In genomic region chr5:10894445-10895054, GRCh38 we compare ENCODE assay signal across 29 cellular contexts.
DNase-seq lines count a peak whose midpoint lies in the region; ATAC-seq and TF ChIP-seq lines count a peak whose summit lies in the region.
"Had no signal": no experiment of that assay in that cellular context is flagged by ENCODE, and none has a peak within 500 bp of the region (broad histone marks: within the 10 kb centered on the region; RNA-seq: fewer than 3 reads in every experiment).

No MANE protein-coding gene starts in this region.

- H3K27ac Mint-ChIP-seq in activated T-helper 17 cell treated with anti-CD3 and anti-CD28 coated beads, Interleukin-2, amount 50 U/mL, for 72 hours, result no peak overlapping the region
- H3K27ac Mint-ChIP-seq: CD8-positive, alpha-beta memory T cell had no signal

- no peak overlapping the region for H3K18ac ChIP-seq in mesenchymal stem cell (ENCODE audit: low read depth in 1 of 2, low read length in 2 of 2)

- no peak overlapping the region for H2AFZ ChIP-seq in mesenchymal stem cell (ENCODE audit: low read depth, low read length)

- H3K79me1 ChIP-seq in mesenchymal stem cell (replicated peaks; ENCODE audit: low read length, poor library complexity, severe bottlenecking), result no peaks in the 10 kb centered on the region

- no peak overlapping the region for H3K9ac ChIP-seq in mesenchymal stem cell (ENCODE audit: low read length)

- no peak overlapping the region for H3K4me3 ChIP-seq in mesenchymal stem cell (ENCODE audit: insufficient read depth in 1 of 2, low read depth in 1 of 2, low read length in 2 of 2)
- no peak overlapping the region for H3K4me3 ChIP-seq in dorsolateral prefrontal cortex
- H3K4me3 ChIP-seq: K562, SJCRH30 had no signal

- H3K9me3 ChIP-seq in mesenchymal stem cell (ENCODE audit: control insufficient read depth, low read length), result no peaks in the 10 kb centered on the region
- H3K9me3 ChIP-seq: BE2C, SJCRH30 had no signal

- TF ChIP-seq CTCF in dorsolateral prefrontal cortex (IDR thresholded peaks at IDR 0.05 in 54 of 56, conservative IDR thresholded peaks at IDR 0.05 in 2 of 56; ENCODE audit: low read depth in 1 of 56, partially characterized antibody in 56 of 56), result no peak

- peak; percentile 14 for DNase-seq in DMS53 (lab: John Stamatoyannopoulos, UW)
- no peak for DNase-seq in DMS53 treated with DMSO at 0.1 percent for 48 hours (lab: John Stamatoyannopoulos, UW; ENCODE audit: unreplicated experiment)
- DNase-seq in kidney glomerular epithelial cell (lab: John Stamatoyannopoulos, UW), result peak; percentile 2
- DNase-seq in mesenchymal stem cell, result peak; percentile 25
- DNase-seq in NCI-H1930 (lab: John Stamatoyannopoulos, UW), result no peak
- no peak for DNase-seq in dorsolateral prefrontal cortex
- DNase-seq: BE2C; CD8-positive, alpha-beta memory T cell; DMS 273 treated with DMSO at 0.1 percent for 48 hours; DND-41; HCEC 1CT; Kasumi-1; MV-4-11; NCI-H1105; NCI-H1436 treated with DMSO at 0.1 percent for 48 hours; NCI-H2029; NCI-H446; NCI-H524 treated with DMSO at 0.1 percent for 48 hours; NCI-H82; NK-92 treated with Interleukin-12 subunit alpha and Interleukin-12 subunit beta, amount 100 ng/mL, for 24 hours; PC-3; SJCRH30 had no signal

- 87% methylated on average over 8 of the region's 9 CpGs for WGBS in mesenchymal stem cell

- no peak overlapping the region for H3K14ac ChIP-seq in mesenchymal stem cell (ENCODE audit: low read length in 2 of 2)

- peaks cover 6% of the 10 kb centered on the region for H3K27me3 Mint-ChIP-seq in activated T-helper 17 cell treated with anti-CD3 and anti-CD28 coated beads, Interleukin-2, amount 50 U/mL, for 72 hours

- H3K27me3 ChIP-seq in mesenchymal stem cell (ENCODE audit: control insufficient read depth in 1 of 2, insufficient read depth in 1 of 2, low read length in 2 of 2) (no peaks in the 10 kb centered on the region), dorsolateral prefrontal cortex (no peaks in the 10 kb centered on the region)
- H3K27me3 ChIP-seq: BE2C, SJCRH30 had no signal

- ATAC-seq in activated T-helper 17 cell treated with anti-CD3 and anti-CD28 coated beads, Interleukin-2, amount 50 U/mL, for 72 hours (replicated peaks), result no peak
- ATAC-seq in HG03025 (IDR thresholded peaks at IDR 0.05; ENCODE audit: low FRiP score, unreplicated experiment), result no peak
- ATAC-seq: K562, PC-3, SK-N-SH treated with all-trans-retinoic acid at 6 μM for 48 hours had no signal

- no peak overlapping the region for H3K4ac ChIP-seq in mesenchymal stem cell (ENCODE audit: low read depth in 1 of 2, low read length in 2 of 2)

- peaks cover 6% of the 10 kb centered on the region for H3K9me3 Mint-ChIP-seq in activated T-helper 17 cell treated with anti-CD3 and anti-CD28 coated beads, Interleukin-2, amount 50 U/mL, for 72 hours

- H2BK12ac ChIP-seq in mesenchymal stem cell (ENCODE audit: low read length in 2 of 2), result no peak overlapping the region

- H2BK15ac ChIP-seq in mesenchymal stem cell (ENCODE audit: low read depth, poor library complexity, severe bottlenecking), result no peak overlapping the region

- H2BK120ac ChIP-seq in mesenchymal stem cell (ENCODE audit: low read depth, low read length), result no peak overlapping the region

- H2BK5ac ChIP-seq in mesenchymal stem cell (ENCODE audit: low read depth, low read length, poor library complexity, severe bottlenecking), result no peak overlapping the region

- H3K36me3 ChIP-seq in mesenchymal stem cell (ENCODE audit: control insufficient read depth in 1 of 2, insufficient read depth in 2 of 2, low read depth in 1 of 2, low read length in 2 of 2), result peaks cover 0 to 4% of the 10 kb centered on the region in 2 experiments
- H3K36me3 ChIP-seq: BE2C, SJCRH30 had no signal

- no peak overlapping the region for H3K23ac ChIP-seq in mesenchymal stem cell (ENCODE audit: low read length in 2 of 2)

- H3K27ac ChIP-seq in mesenchymal stem cell (ENCODE audit: low read length, poor library complexity, severe bottlenecking) (no peak overlapping the region), dorsolateral prefrontal cortex (no peak overlapping the region)
- H3K27ac ChIP-seq: 22Rv1, HL-60, SJCRH30 had no signal

- no peaks in the 10 kb centered on the region for H3K4me1 Mint-ChIP-seq in activated T-helper 17 cell treated with anti-CD3 and anti-CD28 coated beads, Interleukin-2, amount 50 U/mL, for 72 hours
- H3K4me1 Mint-ChIP-seq: CD14-positive monocyte; CD8-positive, alpha-beta memory T cell had no signal

- H4K91ac ChIP-seq in mesenchymal stem cell (ENCODE audit: low read length), result no peak overlapping the region

- H3K4me3 Mint-ChIP-seq in activated T-helper 17 cell treated with anti-CD3 and anti-CD28 coated beads, Interleukin-2, amount 50 U/mL, for 72 hours, result no peak overlapping the region
- H3K4me3 Mint-ChIP-seq: CD14-positive monocyte; CD8-positive, alpha-beta memory T cell had no signal

- H4K8ac ChIP-seq in mesenchymal stem cell (ENCODE audit: low read length), result no peak overlapping the region

- H3K36me3 Mint-ChIP-seq in activated T-helper 17 cell treated with anti-CD3 and anti-CD28 coated beads, Interleukin-2, amount 50 U/mL, for 72 hours (ENCODE audit: low read depth), result no peaks in the 10 kb centered on the region
- H3K36me3 Mint-ChIP-seq: CD14-positive monocyte; CD8-positive, alpha-beta memory T cell had no signal

- peaks cover 1% of the 10 kb centered on the region for H3K4me1 ChIP-seq in mesenchymal stem cell (ENCODE audit: control insufficient read depth, insufficient read depth, low read depth, low read length)
- H3K4me1 ChIP-seq: BE2C, SJCRH30 had no signal

- no peak overlapping the region for H2AK5ac ChIP-seq in mesenchymal stem cell (ENCODE audit: low read length, severe bottlenecking)

- intact Hi-C loops in dorsolateral prefrontal cortex (cut with DNase I), result no loop called here

- H3K4me2 ChIP-seq in mesenchymal stem cell (ENCODE audit: low read length, poor library complexity, severe bottlenecking), result no peak overlapping the region

Comparison
In these comparisons a context has a peak if more than half of its experiments do, and no peak if none do; other contexts are left out.
1. DNase-seq: peak in DMS53 (single experiment), kidney glomerular epithelial cell (single experiment) and mesenchymal stem cell (single experiment); none in DMS53 treated with DMSO at 0.1 percent for 48 hours (single experiment), NCI-H1930 (0 of 2) and dorsolateral prefrontal cortex (0 of 10).